In genomic region chr19:10621966-10622365, GRCh38 we compare ENCODE assay signal across 19 cellular contexts. TPM values are rescaled to one million over a fixed set of nuclear protein-coding genes. Genes with fewer than 3 reads are reported as not detected.
DNase-seq lines count a peak whose midpoint lies in the region; ATAC-seq, FAIRE-seq and TF ChIP-seq lines count a peak whose summit lies in the region.
"Had no signal": no experiment of that assay in that cellular context is flagged by ENCODE, and none has a peak within 500 bp of the region (broad histone marks: within the 10 kb centered on the region; RNA-seq: fewer than 3 reads in every experiment).

No MANE protein-coding gene starts in this region.

- peaks cover 26% of the 10 kb centered on the region for H3K4me1 Mint-ChIP-seq in T-helper 1 cell treated with Interleukin-12 subunit alpha and Interleukin-12 subunit beta and Interleukin-4 antibody, amounts not matched to agents 30 μg/mL and 1 μg/mL, for 36 hours (ENCODE audit: low read depth)
- H3K4me1 Mint-ChIP-seq in IgD-negative memory B cell (peaks cover 20 to 26% (median 22%) of the 10 kb centered on the region in 3 donors), astrocyte (ENCODE audit: low read depth, unreplicated experiment) (peaks cover 7% of the 10 kb centered on the region), neural crest cell (peaks cover 16% of the 10 kb centered on the region)

- H3K36me3 ChIP-seq in astrocyte (ENCODE audit: insufficient read depth, low read length): no peaks in the 10 kb centered on the region

- H3K9ac ChIP-seq in astrocyte (ENCODE audit: low read length): no peak overlapping the region

- no peak overlapping the region for H3K4me3 ChIP-seq in astrocyte (ENCODE audit: insufficient read depth, low read depth, low read length)
- H3K4me3 ChIP-seq: GM23338, hepatocyte, lower lobe of right lung had no signal

- TF ChIP-seq CTCF in astrocyte (IDR thresholded peaks at IDR 0.05; ENCODE audit: insufficient read depth, low read depth, low read length): no peak
- no peak for TF ChIP-seq CTCF in neural crest cell (conservative IDR thresholded peaks at IDR 0.05)

- H3K4me2 ChIP-seq in astrocyte (ENCODE audit: low read length): no peak overlapping the region
- H3K4me2 ChIP-seq: GM23338, hepatocyte had no signal

- peak overlapping the region; percentile 82 for H3K27ac Mint-ChIP-seq in T-helper 1 cell treated with Interleukin-12 subunit alpha and Interleukin-12 subunit beta and Interleukin-4 antibody, amounts not matched to agents 30 μg/mL and 1 μg/mL, for 36 hours
- peak overlapping the region in 2 of 3 donors; percentile 48 to 53 for H3K27ac Mint-ChIP-seq in IgD-negative memory B cell
- peak overlapping the region; percentile 84 for H3K27ac Mint-ChIP-seq in astrocyte (ENCODE audit: unreplicated experiment)
- H3K27ac Mint-ChIP-seq in neural crest cell (ENCODE audit: unreplicated experiment): peak overlapping the region; percentile 66
- H3K27ac Mint-ChIP-seq: GM23338 had no signal

- peaks cover 12% of the 10 kb centered on the region for H3K36me3 Mint-ChIP-seq in T-helper 1 cell treated with Interleukin-12 subunit alpha and Interleukin-12 subunit beta and Interleukin-4 antibody, amounts not matched to agents 30 μg/mL and 1 μg/mL, for 36 hours (ENCODE audit: low read depth)
- H3K36me3 Mint-ChIP-seq in IgD-negative memory B cell (peaks cover 2% of the 10 kb centered on the region), astrocyte (ENCODE audit: low read depth, unreplicated experiment) (peaks cover 5% of the 10 kb centered on the region), neural crest cell (ENCODE audit: low read depth) (no peaks in the 10 kb centered on the region)

- FAIRE-seq in astrocyte (lab: Jason Lieb, UNC): no peak

- H3K9me3 Mint-ChIP-seq in T-helper 1 cell treated with Interleukin-12 subunit alpha and Interleukin-12 subunit beta and Interleukin-4 antibody, amounts not matched to agents 30 μg/mL and 1 μg/mL, for 36 hours: no peaks in the 10 kb centered on the region
- H3K9me3 Mint-ChIP-seq in IgD-negative memory B cell (no peaks in the 10 kb centered on the region), astrocyte (ENCODE audit: unreplicated experiment) (no peaks in the 10 kb centered on the region), neural crest cell (no peaks in the 10 kb centered on the region)
- H3K9me3 Mint-ChIP-seq: GM23338 had no signal

- ATAC-seq in HG03439 (IDR thresholded peaks at IDR 0.05; ENCODE audit: unreplicated experiment): no peak
- no peak for ATAC-seq in GM18505 (IDR thresholded peaks at IDR 0.05; ENCODE audit: unreplicated experiment)
- ATAC-seq: GM23338, lower lobe of right lung had no signal

- no peak overlapping the region for H3K4me3 Mint-ChIP-seq in T-helper 1 cell treated with Interleukin-12 subunit alpha and Interleukin-12 subunit beta and Interleukin-4 antibody, amounts not matched to agents 30 μg/mL and 1 μg/mL, for 36 hours
- H3K4me3 Mint-ChIP-seq in IgD-negative memory B cell (peak overlapping the region in 1 of 4 donors; percentile 60), astrocyte (ENCODE audit: unreplicated experiment) (no peak overlapping the region), neural crest cell (no peak overlapping the region)
- H3K4me3 Mint-ChIP-seq: GM23338 had no signal

- H3K27ac ChIP-seq in astrocyte (ENCODE audit: low read depth, low read length): no peak overlapping the region
- H3K27ac ChIP-seq: 22Rv1, hepatocyte, lower lobe of right lung had no signal

- no peaks in the 10 kb centered on the region for H3K9me3 ChIP-seq in astrocyte (ENCODE audit: insufficient read depth, low read depth, low read length)
- H3K9me3 ChIP-seq: lower lobe of right lung had no signal

- H2AFZ ChIP-seq in astrocyte (ENCODE audit: low read depth, low read length): no peak overlapping the region
- H2AFZ ChIP-seq: GM23338, hepatocyte had no signal

- DNase-seq in T-helper 1 cell (no peak), astrocyte (ENCODE audit: low read depth) (no peak), neural crest cell (ENCODE audit: low read depth, low spot score) (no peak), RKO (ENCODE audit: low spot score) (no peak)
- DNase-seq: DMS153; islet precursor cell; lower lobe of right lung; NCI-H1436 treated with DMSO at 0.1 percent for 48 hours; stimulated activated CD4-positive, alpha-beta T cell treated with anti-CD3 and anti-CD28 coated beads, Interleukin-4, amount 100 ng/mL, for 4 hours had no signal

- TF ChIP-seq POLR2A in GM18505 (IDR thresholded peaks at IDR 0.05; ENCODE audit: borderline replicate concordance, extremely low read depth, insufficient read depth, insufficient read length): no peak

- H3K79me2 ChIP-seq in astrocyte (ENCODE audit: insufficient read depth, low read length): peaks cover 19% of the 10 kb centered on the region

- H3K27me3 ChIP-seq in astrocyte (ENCODE audit: insufficient read depth, low read length): no peaks in the 10 kb centered on the region
- H3K27me3 ChIP-seq: hepatocyte had no signal

- peaks cover 11% of the 10 kb centered on the region for H4K20me1 ChIP-seq in astrocyte (ENCODE audit: insufficient read depth, low read length)

- H3K4me1 ChIP-seq in astrocyte (ENCODE audit: insufficient read depth, low read length): peaks cover 14% of the 10 kb centered on the region

- H3K27me3 Mint-ChIP-seq in T-helper 1 cell treated with Interleukin-12 subunit alpha and Interleukin-12 subunit beta and Interleukin-4 antibody, amounts not matched to agents 30 μg/mL and 1 μg/mL, for 36 hours (ENCODE audit: low read depth): no peaks in the 10 kb centered on the region
- no peaks in the 10 kb centered on the region for H3K27me3 Mint-ChIP-seq in IgD-negative memory B cell
- no peaks in the 10 kb centered on the region for H3K27me3 Mint-ChIP-seq in astrocyte (ENCODE audit: low read depth, unreplicated experiment)
- H3K27me3 Mint-ChIP-seq in neural crest cell (ENCODE audit: low read depth): no peaks in the 10 kb centered on the region

RNA-seq across cellular contexts. Expression of gene SLC44A2, which starts 3.4 kb away (rescaled TPM):
- 332 TPM for polyA plus RNA-seq in IgD-negative memory B cell
- total RNA-seq in astrocyte (91.6 and 94.5 TPM in 2 replicates), neural crest cell (94.5 and 99.5 TPM in 2 replicates)

RNA-seq across cellular contexts. Expression of gene ILF3, which starts 32.2 kb away (rescaled TPM):
- polyA plus RNA-seq in IgD-negative memory B cell: 106 TPM
- 228 and 244 TPM in 2 replicates for total RNA-seq in astrocyte
- total RNA-seq in neural crest cell: 848 and 861 TPM in 2 replicates

RNA-seq across cellular contexts. Expression of gene AP1M2, which starts 34.9 kb away (rescaled TPM):
- not detected for polyA plus RNA-seq in IgD-negative memory B cell
- total RNA-seq in astrocyte (1.7 and 4.5 TPM in 2 replicates), neural crest cell (not detected in 2 replicates)
- total RNA-seq: myocyte, temporal lobe had no signal
- polyA plus RNA-seq: BJ had no signal

RNA-seq across cellular contexts. Expression of gene CDKN2D, which starts 53.2 kb away (rescaled TPM):
- polyA plus RNA-seq in IgD-negative memory B cell: 193 TPM
- 5.4 and 6.1 TPM in 2 replicates for total RNA-seq in astrocyte
- total RNA-seq in neural crest cell: 8.7 and 9.5 TPM in 2 replicates

RNA-seq across cellular contexts. Expression of gene KRI1, which starts 56.2 kb away (rescaled TPM):
- polyA plus RNA-seq in IgD-negative memory B cell: 35.6 TPM
- total RNA-seq in astrocyte: 14.1 and 15.9 TPM in 2 replicates
- total RNA-seq in neural crest cell: 41.2 and 42.5 TPM in 2 replicates
